9 cellular contexts compared by ENCODE assay signal in the genomic region with DNA sequence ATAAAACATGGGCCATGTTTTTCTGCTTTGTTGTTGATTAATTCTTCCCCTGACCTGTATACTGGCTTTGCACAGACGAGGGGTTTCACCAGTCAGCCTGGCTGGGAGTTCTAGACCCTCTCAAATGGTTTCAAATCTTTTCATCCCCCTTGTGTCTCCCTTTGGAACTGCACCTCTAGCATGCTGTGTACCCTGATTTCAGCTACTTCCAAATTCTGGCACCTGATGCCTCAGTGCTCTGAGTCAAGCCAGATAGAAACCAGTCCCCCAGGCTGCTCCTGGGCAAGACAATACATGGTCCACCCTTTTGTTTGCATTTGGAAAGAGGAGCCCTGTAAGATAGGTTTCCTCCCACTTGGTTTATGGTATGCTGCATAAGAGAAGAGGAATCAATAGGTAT.
DNase-seq lines count a peak whose midpoint lies in the region; ATAC-seq, FAIRE-seq and TF ChIP-seq lines count a peak whose summit lies in the region.
"Had no signal": no experiment of that assay in that cellular context is flagged by ENCODE, and none has a peak within 500 bp of the region (broad histone marks: within the 10 kb centered on the region; RNA-seq: fewer than 3 reads in every experiment).

No MANE protein-coding gene starts in this region.

- no peak for FAIRE-seq in GM12891 (lab: Jason Lieb, UNC)
- FAIRE-seq: A204.1 had no signal

- TF ChIP-seq POLR2A in GM12891 (IDR thresholded peaks at IDR 0.05; ENCODE audit: low read depth, low read length) = no peak

- DNase-seq in DMS 273 (lab: John Stamatoyannopoulos, UW; ENCODE audit: unreplicated experiment) (peak; percentile 66), DMS 273 treated with DMSO at 0.1 percent for 48 hours (lab: John Stamatoyannopoulos, UW) (no peak), cerebellar cortex (ENCODE audit: low spot score) (peak; percentile 7), nephron progenitor cell (peak; percentile 41), substantia nigra (lab: John Stamatoyannopoulos, UW) (no peak), GM12891 (ENCODE audit: insufficient read length, low spot score) (no peak)

- H3K36me3 Mint-ChIP-seq in nephron progenitor cell (ENCODE audit: low read depth) = no peaks in the 10 kb centered on the region

- H3K27me3 Mint-ChIP-seq in nephron progenitor cell (ENCODE audit: low read depth, poor library complexity) = peaks cover 5% of the 10 kb centered on the region

- H3K4me3 Mint-ChIP-seq in nephron progenitor cell = no peak overlapping the region

- no peak overlapping the region for H3K27ac Mint-ChIP-seq in nephron progenitor cell

- peaks cover 31% of the 10 kb centered on the region for H3K9me3 Mint-ChIP-seq in nephron progenitor cell

- ATAC-seq in HG03025 (IDR thresholded peaks at IDR 0.05; ENCODE audit: low FRiP score, unreplicated experiment) = no peak

- peaks cover 7% of the 10 kb centered on the region for H3K4me1 Mint-ChIP-seq in nephron progenitor cell

- TF ChIP-seq CTCF in LNCAP (IDR thresholded peaks at IDR 0.05) (peak; percentile 38; the same call in 1 of the 2 replicates), nephron progenitor cell (IDR thresholded peaks at IDR 0.05) (peak; percentile 57)

- H3K27ac ChIP-seq in substantia nigra (ENCODE audit: low read depth, low read length, poor library complexity, severe bottlenecking) = no peak overlapping the region

TF ChIP-seq in GM12891, 5 proteins besides CTCF, POLR2A, EP300 and RAD21:
- TF ChIP-seq SPI1 (IDR thresholded peaks at IDR 0.05; ENCODE audit: low read depth, low read length) (no peak), TAF1 (IDR thresholded peaks at IDR 0.05; ENCODE audit: low read depth, low read length) (no peak), POLR2AphosphoS5 (IDR thresholded peaks at IDR 0.05; ENCODE audit: low read depth, low read length) (no peak), PAX5 (IDR thresholded peaks at IDR 0.05; ENCODE audit: insufficient read depth, low read length, severe bottlenecking) (no peak), POU2F2 (IDR thresholded peaks at IDR 0.05; ENCODE audit: low read depth, low read length) (no peak)

Comparison
In these comparisons a context has a peak if more than half of its experiments do, and no peak if none do; other contexts are left out.
1. DNase-seq: peak in DMS 273 (single experiment), cerebellar cortex (single experiment) and nephron progenitor cell (single experiment); none in DMS 273 treated with DMSO at 0.1 percent for 48 hours (single experiment), substantia nigra (0 of 49) and GM12891 (single experiment).